In the genomic region with DNA sequence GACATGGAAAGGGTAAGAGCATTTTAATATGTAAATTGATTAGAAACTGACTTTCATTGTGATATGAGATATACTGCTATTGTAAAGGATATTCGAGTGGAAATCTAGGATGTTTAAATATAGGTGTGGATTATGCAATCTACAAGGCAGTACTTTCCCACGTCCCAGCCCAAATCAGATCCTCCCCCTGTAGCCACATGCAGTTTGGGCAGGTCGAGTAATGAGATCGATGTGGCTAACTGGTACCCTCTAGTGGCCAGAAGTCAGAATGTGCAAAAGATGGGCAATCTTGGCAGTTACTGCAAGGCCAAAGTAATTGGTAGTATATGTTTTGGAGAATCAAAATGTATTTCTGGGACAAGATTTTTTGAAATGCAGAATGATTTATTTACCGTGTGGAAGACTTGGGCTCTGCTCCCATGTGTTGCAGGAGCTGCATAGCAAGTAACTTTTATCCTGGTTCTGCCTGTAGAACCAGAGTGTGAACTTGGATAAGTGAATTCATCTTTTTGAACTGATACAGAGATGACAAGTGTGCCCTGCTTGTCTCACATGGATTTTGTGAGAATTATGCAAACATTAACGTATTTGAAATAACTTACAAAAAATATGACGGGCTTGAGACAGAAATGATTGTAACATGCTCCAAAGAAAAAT, we compare ENCODE assay signal across 8 cellular contexts.
A peak's percentile ranks its signal among the peaks of the same experiment; 100 is the strongest.
DNase-seq lines count a peak whose midpoint lies in the region; ATAC-seq and TF ChIP-seq lines count a peak whose summit lies in the region.

No MANE protein-coding gene starts in this region.

- no peak overlapping the region for H3K4me2 ChIP-seq in smooth muscle cell

- H3K9me3 ChIP-seq in CD4-positive, alpha-beta T cell (ENCODE audit: control insufficient read depth, low read length), result no peaks in the 10 kb centered on the region
- no peaks in the 10 kb centered on the region for H3K9me3 ChIP-seq in smooth muscle cell (replicated peaks; ENCODE audit: low read depth)

- H3K4me1 Mint-ChIP-seq in CD4-positive, alpha-beta T cell (ENCODE audit: low read depth), result no peaks in the 10 kb centered on the region
- no peaks in the 10 kb centered on the region for H3K4me1 Mint-ChIP-seq in brain

- POLR2A ChIA-PET in CD4-positive, alpha-beta T cell (lab: Charles Lee), result no interaction called here

- peak; percentile 49 for ATAC-seq in CD4-positive, alpha-beta T cell (ENCODE audit: poor library complexity)
- ATAC-seq in HG02571 (IDR thresholded peaks at IDR 0.05; ENCODE audit: unreplicated experiment), result no peak

- CTCF ChIA-PET in CD4-positive, alpha-beta T cell (lab: Charles Lee), result no interaction called here

- H3K27ac Mint-ChIP-seq in CD4-positive, alpha-beta T cell, result no peak overlapping the region
- H3K27ac Mint-ChIP-seq in brain, result peak overlapping the region in 1 of 5 experiments; percentile 2

- no peaks in the 10 kb centered on the region for H3K9me3 Mint-ChIP-seq in CD4-positive, alpha-beta T cell
- peaks cover 0 to 6% (median 0%) of the 10 kb centered on the region in 5 experiments for H3K9me3 Mint-ChIP-seq in brain

- H3F3A ChIP-seq in smooth muscle cell (ENCODE audit: low read depth), result no peaks in the 10 kb centered on the region

- 8% methylated on average over 7 of the region's 7 CpGs for WGBS in smooth muscle cell (ENCODE audit: low lambda C conversion rate)

- no peaks in the 10 kb centered on the region for H3K27me3 ChIP-seq in CD4-positive, alpha-beta T cell (ENCODE audit: control insufficient read depth, insufficient read depth, low read length)
- H3K27me3 ChIP-seq in smooth muscle cell (ENCODE audit: low read depth), result no peaks in the 10 kb centered on the region

- intact Hi-C loops in CD4-positive, alpha-beta T cell (cut with DNase I, micrococcal nuclease), result loop anchor here (1.0 to 5.0 kb wide), 3 partner anchors 121 to 307 kb away; no protein-coding TSS in a partner anchor

- in situ Hi-C loops in SK-MEL-5 (cut with HindIII; ENCODE audit: low pct_unique_long_range_greater_than_20kb, low sequenced_read_pairs), result loop anchor here (25.0 kb wide), 1 partner anchor 297 kb away; no protein-coding TSS in a partner anchor

- TF ChIP-seq RAD21 in Ishikawa (IDR thresholded peaks at IDR 0.05; ENCODE audit: low read depth), result peak; percentile 97

- no peaks in the 10 kb centered on the region for H3K4me1 ChIP-seq in smooth muscle cell (ENCODE audit: low read depth)

- H3K36me3 Mint-ChIP-seq in CD4-positive, alpha-beta T cell (ENCODE audit: low read depth), result no peaks in the 10 kb centered on the region
- no peaks in the 10 kb centered on the region for H3K36me3 Mint-ChIP-seq in brain

- H3K36me3 ChIP-seq in smooth muscle cell (ENCODE audit: low read depth), result no peaks in the 10 kb centered on the region

- H3K4me3 Mint-ChIP-seq in CD4-positive, alpha-beta T cell, result no peak overlapping the region
- no peak overlapping the region for H3K4me3 Mint-ChIP-seq in brain

- no peak overlapping the region for H3K4me3 ChIP-seq in smooth muscle cell

- H3K27me3 Mint-ChIP-seq in CD4-positive, alpha-beta T cell, result peaks cover 13% of the 10 kb centered on the region
- no peaks in the 10 kb centered on the region for H3K27me3 Mint-ChIP-seq in brain

- H3K9ac ChIP-seq in smooth muscle cell (ENCODE audit: low read depth), result no peak overlapping the region

- H4K20me1 ChIP-seq in smooth muscle cell (ENCODE audit: low read depth), result no peaks in the 10 kb centered on the region

- H3K27ac ChIP-seq in CD4-positive, alpha-beta T cell (ENCODE audit: low read depth, low read length), result no peak overlapping the region
- no peak overlapping the region for H3K27ac ChIP-seq in smooth muscle cell (ENCODE audit: low read depth)

- no peak overlapping the region for H2AFZ ChIP-seq in smooth muscle cell (ENCODE audit: low read depth)

- no peaks in the 10 kb centered on the region for H3K79me2 ChIP-seq in smooth muscle cell (ENCODE audit: low read depth)

- peak in 7 of 10 experiments; percentile 3 to 19 (median 8) for DNase-seq in CD4-positive, alpha-beta T cell
- peak; percentile 25 for DNase-seq in GM19238 (ENCODE audit: insufficient read length, low spot score)
- peak; percentile 84 for DNase-seq in SK-MEL-5 (ENCODE audit: low read depth, low spot score)
- peak; percentile 66 for DNase-seq in iPS DF 4.7 (ENCODE audit: extremely low read depth, low spot score)
- no peak for DNase-seq in smooth muscle cell (lab: John Stamatoyannopoulos, UW; ENCODE audit: unreplicated experiment)

- TF ChIP-seq EP300 in Ishikawa (IDR thresholded peaks at IDR 0.05; ENCODE audit: borderline replicate concordance), result no peak

- TF ChIP-seq CTCF in CD4-positive, alpha-beta T cell (IDR thresholded peaks at IDR 0.05), result peak; percentile 84
- TF ChIP-seq CTCF in brain (conservative IDR thresholded peaks at IDR 0.05), result peak; percentile 92 to 93
- TF ChIP-seq CTCF in smooth muscle cell (IDR thresholded peaks at IDR 0.05; ENCODE audit: borderline replicate concordance, insufficient read depth, poor library complexity, severe bottlenecking), result peak; percentile 80

TF ChIP-seq in Ishikawa, 13 proteins besides CTCF, POLR2A, EP300 and RAD21:
- TF ChIP-seq CEBPB (IDR thresholded peaks at IDR 0.05) (peak; percentile 84), NFIC (IDR thresholded peaks at IDR 0.05) (no peak)
- TF ChIP-seq, protein P1, sequence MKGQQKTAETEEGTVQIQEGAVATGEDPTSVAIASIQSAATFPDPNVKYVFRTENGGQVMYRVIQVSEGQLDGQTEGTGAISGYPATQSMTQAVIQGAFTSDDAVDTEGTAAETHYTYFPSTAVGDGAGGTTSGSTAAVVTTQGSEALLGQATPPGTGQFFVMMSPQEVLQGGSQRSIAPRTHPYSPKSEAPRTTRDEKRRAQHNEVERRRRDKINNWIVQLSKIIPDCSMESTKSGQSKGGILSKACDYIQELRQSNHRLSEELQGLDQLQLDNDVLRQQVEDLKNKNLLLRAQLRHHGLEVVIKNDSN (IDR thresholded peaks at IDR 0.05), result no peak
- TF ChIP-seq, protein P2, sequence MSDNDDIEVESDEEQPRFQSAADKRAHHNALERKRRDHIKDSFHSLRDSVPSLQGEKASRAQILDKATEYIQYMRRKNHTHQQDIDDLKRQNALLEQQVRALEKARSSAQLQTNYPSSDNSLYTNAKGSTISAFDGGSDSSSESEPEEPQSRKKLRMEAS (IDR thresholded peaks at IDR 0.05), result 0 out of 2 replicates have a peak, but pooled peaks have one; percentile 26
